8 cellular contexts compared by ENCODE assay signal in the genomic region with DNA sequence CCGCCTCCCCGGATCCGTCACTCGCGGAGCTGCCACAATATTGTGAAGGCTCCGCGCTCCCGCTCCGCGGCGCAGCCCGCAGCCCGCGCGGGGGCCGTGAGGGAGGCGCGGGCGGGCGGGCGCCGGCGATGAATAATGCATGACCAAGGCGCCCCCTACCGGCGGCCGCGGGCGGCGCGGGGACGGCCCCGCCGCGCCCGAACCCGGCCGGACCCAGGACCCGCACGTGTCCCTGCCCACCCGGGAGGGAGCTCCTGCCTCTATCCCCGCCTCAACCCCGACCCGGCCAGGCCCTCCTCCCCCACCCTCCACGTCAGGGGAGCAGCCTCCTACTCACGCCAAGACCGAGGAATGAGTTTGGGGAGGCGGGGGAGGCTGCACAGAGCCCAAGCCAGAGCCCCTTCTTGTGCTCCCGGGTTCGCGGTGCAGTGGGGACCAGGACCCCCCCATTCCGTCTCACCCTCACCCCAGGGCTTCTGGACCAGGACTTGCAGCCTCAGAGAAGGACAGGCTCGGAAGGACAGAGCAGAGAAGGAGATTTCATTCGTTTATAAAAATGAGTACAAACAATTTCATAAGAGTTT.
DNase-seq lines count a peak whose midpoint lies in the region; ATAC-seq, FAIRE-seq and TF ChIP-seq lines count a peak whose summit lies in the region.

No MANE protein-coding gene starts in this region.

- H3K4me3 Mint-ChIP-seq in nephron progenitor cell = peak overlapping the region; percentile 69

- H3K4me1 ChIP-seq in esophagus squamous epithelium (peaks cover 8 to 20% (median 9%) of the 10 kb centered on the region in 3 donors), stomach (peaks cover 12 to 38% (median 19%) of the 10 kb centered on the region in 4 donors)

- no peak for FAIRE-seq in GM19239 (lab: Jason Lieb, UNC)

- peak overlapping the region; percentile 50 for H3K4me3 ChIP-seq in AG10803 (ENCODE audit: low read length)
- peak overlapping the region; percentile 36 to 71 (median 48) for H3K4me3 ChIP-seq in esophagus squamous epithelium
- peak overlapping the region; percentile 55 to 63 (median 56) for H3K4me3 ChIP-seq in stomach

- H3K9me3 ChIP-seq in esophagus squamous epithelium = no peaks in the 10 kb centered on the region
- no peaks in the 10 kb centered on the region for H3K9me3 ChIP-seq in stomach

- H3K27ac ChIP-seq in esophagus squamous epithelium (peak overlapping the region in 1 of 4 donors; percentile 44), stomach (peak overlapping the region in 2 of 5 donors; percentile 48 to 62)

- TF ChIP-seq EP300 in stomach (IDR thresholded peaks at IDR 0.05) = no peak

- no peak for TF ChIP-seq POLR2A in esophagus squamous epithelium (IDR thresholded peaks at IDR 0.05)
- no peak for TF ChIP-seq POLR2A in stomach (IDR thresholded peaks at IDR 0.05)

- DNase-seq in AG10803 (ENCODE audit: low read depth) (no peak), GM19239 (ENCODE audit: insufficient read length, low spot score) (peak; percentile 50), NCI-H82 treated with DMSO at 0.1 percent for 48 hours (lab: John Stamatoyannopoulos, UW; ENCODE audit: unreplicated experiment) (peak; percentile 28), activated T-cell treated with anti-CD3 and anti-CD28 coated beads for 24 hours (ENCODE audit: low read depth) (peak; percentile 39), esophagus squamous epithelium (lab: John Stamatoyannopoulos, UW) (no peak), nephron progenitor cell (peak; percentile 88), stomach (peak; percentile 74)

- H3K36me3 Mint-ChIP-seq in nephron progenitor cell (ENCODE audit: low read depth) = no peaks in the 10 kb centered on the region

- no peaks in the 10 kb centered on the region for H3K36me3 ChIP-seq in esophagus squamous epithelium
- H3K36me3 ChIP-seq in stomach = no peaks in the 10 kb centered on the region

- H3K9me3 Mint-ChIP-seq in nephron progenitor cell = no peaks in the 10 kb centered on the region

- intact Hi-C loops in esophagus squamous epithelium (cut with DNase I) (loop anchor here (5.0 to 10.0 kb wide), 2 partner anchors 182 to 360 kb away; no protein-coding TSS in a partner anchor), stomach (cut with DNase I; ENCODE audit: low total_unique reads) (loop anchor here (5.0 kb wide), 1 partner anchor 360 kb away; no protein-coding TSS in a partner anchor)

- WGBS in esophagus squamous epithelium, 2 donors = 5 to 6% methylated on average over 4 to 5 of the region's 54 CpGs
- WGBS in stomach, 5 donors = 1 to 4% (median 2%) methylated on average over 10 to 54 of the region's 54 CpGs

- no peak overlapping the region for H3K27ac Mint-ChIP-seq in nephron progenitor cell

- H3K27me3 Mint-ChIP-seq in nephron progenitor cell (ENCODE audit: low read depth, poor library complexity) = peaks cover 83% of the 10 kb centered on the region

- peaks cover 49% of the 10 kb centered on the region for H3K4me1 Mint-ChIP-seq in nephron progenitor cell

- TF ChIP-seq CTCF in AG10803 (conservative IDR thresholded peaks at IDR 0.05; ENCODE audit: low read length) (no peak), esophagus squamous epithelium (IDR thresholded peaks at IDR 0.05) (peak; percentile 57 to 95 (median 86)), nephron progenitor cell (IDR thresholded peaks at IDR 0.05) (peak; percentile 39), stomach (IDR thresholded peaks at IDR 0.05) (peak in 5 of 7 experiments; percentile 7 to 96 (median 79))

- ATAC-seq in GM21381 (IDR thresholded peaks at IDR 0.05; ENCODE audit: unreplicated experiment) = no peak

- H3K27me3 ChIP-seq in esophagus squamous epithelium (peaks cover 0 to 70% (median 0%) of the 10 kb centered on the region in 4 donors), stomach (peaks cover 0 to 81% (median 17%) of the 10 kb centered on the region in 3 donors)

Comparison
In these comparisons a context has a peak if more than half of its experiments do, and no peak if none do; other contexts are left out.
1. DNase-seq: peak in GM19239 (single experiment), NCI-H82 treated with DMSO at 0.1 percent for 48 hours (single experiment), activated T-cell treated with anti-CD3 and anti-CD28 coated beads for 24 hours (single experiment), nephron progenitor cell (single experiment) and stomach (single experiment); none in AG10803 (single experiment) and esophagus squamous epithelium (single experiment).
2. Peak in every context shown above with its lines, with median percentiles within 50 percentile points of each other: H3K4me3 ChIP-seq.